Comparison of ENCODE assay signal across 8 cellular contexts in the genomic region with DNA sequence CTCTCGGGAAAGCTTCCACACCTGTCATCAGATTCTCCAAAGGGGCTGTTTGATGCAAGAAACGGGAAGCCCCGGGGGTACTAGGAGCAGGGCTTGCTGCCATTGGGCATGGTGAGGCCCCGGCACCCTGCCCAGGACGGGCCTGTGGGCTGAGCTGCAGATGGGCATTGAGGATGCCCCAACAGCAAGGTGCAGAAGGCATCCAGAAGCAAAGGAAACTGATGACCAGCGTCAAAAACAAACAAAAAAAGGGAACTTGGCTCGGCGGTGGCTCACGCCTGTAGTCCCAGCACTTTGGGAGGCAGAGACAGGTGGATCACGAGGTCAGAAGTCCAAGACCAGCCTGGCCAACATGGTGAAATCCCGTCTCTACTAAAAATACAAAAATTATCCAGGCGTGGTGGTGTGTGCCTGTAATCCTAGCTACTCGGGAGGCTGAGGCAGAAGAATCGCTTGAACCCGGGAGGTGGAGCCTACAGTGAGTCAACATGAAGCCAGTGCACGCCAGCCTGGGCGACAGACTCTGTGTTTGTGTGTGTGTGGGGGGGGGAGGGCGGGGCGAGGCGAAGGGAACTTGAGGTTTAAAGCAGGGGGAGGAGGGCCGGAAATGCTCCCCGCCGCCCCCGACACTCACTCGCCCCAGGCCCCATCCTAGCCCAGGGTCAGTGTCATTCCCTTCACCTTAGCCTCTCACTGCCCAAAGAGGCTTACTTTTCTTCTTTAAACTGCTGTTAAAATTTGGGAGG. TPM values are rescaled to one million over a fixed set of nuclear protein-coding genes. Genes with fewer than 3 reads are reported as not detected.
DNase-seq lines count a peak whose midpoint lies in the region; ATAC-seq and TF ChIP-seq lines count a peak whose summit lies in the region.

No MANE protein-coding gene starts in this region.

- H3K4me3 Mint-ChIP-seq in CD8-positive, alpha-beta memory T cell: peak overlapping the region; percentile 91 to 98 (median 93)

- H3K9me3 ChIP-seq in CD8-positive, alpha-beta memory T cell (ENCODE audit: low read length): no peaks in the 10 kb centered on the region
- H3K9me3 ChIP-seq in PC-9 (ENCODE audit: insufficient read depth, low read depth) (no peaks in the 10 kb centered on the region), left lung (no peaks in the 10 kb centered on the region), PC-3 (ENCODE audit: low read length) (no peaks in the 10 kb centered on the region)

- peak overlapping the region; percentile 70 for H3K27ac ChIP-seq in CD8-positive, alpha-beta memory T cell (ENCODE audit: low read depth, low read length)
- H3K27ac ChIP-seq in PC-9 (no peak overlapping the region), left lung (peak overlapping the region; percentile 84 to 89), PC-3 (ENCODE audit: low read length) (no peak overlapping the region)

- H3K4me1 Mint-ChIP-seq in CD8-positive, alpha-beta memory T cell: peaks cover 62 to 71% (median 65%) of the 10 kb centered on the region in 3 donors

- CTCF ChIA-PET in CD8-positive, alpha-beta memory T cell (lab: Charles Lee): interaction anchor here (0.9 to 4.2 kb wide), 7 partner anchors 9 to 78 kb away, joined by 3 to 39 read pairs (median 4); partner anchors contain the start of genes CCDC47 and DDX42
- CTCF ChIA-PET in PC-9 (lab: Charles Lee) (no interaction called here), PC-3 (lab: Charles Lee) (no interaction called here)

- H3K79me2 ChIP-seq in PC-9 (ENCODE audit: low read depth): no peaks in the 10 kb centered on the region
- no peaks in the 10 kb centered on the region for H3K79me2 ChIP-seq in PC-3 (ENCODE audit: low read length)

- H3K27me3 ChIP-seq in CD8-positive, alpha-beta memory T cell (ENCODE audit: insufficient read depth, low read length, poor library complexity, severe bottlenecking): no peaks in the 10 kb centered on the region
- H3K27me3 ChIP-seq in PC-9 (ENCODE audit: insufficient read depth, low read depth) (no peaks in the 10 kb centered on the region), left lung (no peaks in the 10 kb centered on the region), PC-3 (ENCODE audit: low read length) (no peaks in the 10 kb centered on the region)

- H3K4me1 ChIP-seq in CD8-positive, alpha-beta memory T cell (ENCODE audit: insufficient read depth, low read length): peaks cover 60% of the 10 kb centered on the region
- H3K4me1 ChIP-seq in PC-9 (replicated peaks; ENCODE audit: insufficient read depth) (no peaks in the 10 kb centered on the region), left lung (peaks cover 3 to 71% of the 10 kb centered on the region in 2 donors), PC-3 (ENCODE audit: insufficient read depth, low read length) (peaks cover 7% of the 10 kb centered on the region; the same call in 1 of the 2 replicates)

- H3K27ac Mint-ChIP-seq in CD8-positive, alpha-beta memory T cell: peak overlapping the region; percentile 95 to 100 (median 99)

- DNase-seq in CD8-positive, alpha-beta memory T cell: peak; percentile 67 to 89 (median 74)
- DNase-seq in PC-9 (no peak), left lung (peak; percentile 71 to 85), PC-3 (no peak), NCI-H524 treated with DMSO at 0.1 percent for 48 hours (lab: John Stamatoyannopoulos, UW) (no peak)
- DNase-seq in activated naive CD4-positive, alpha-beta T cell (lab: John Stamatoyannopoulos, UW): peak; percentile 28 to 77 (median 56)
- peak; percentile 50 for DNase-seq in stimulated activated CD8-positive, alpha-beta memory T cell treated with anti-CD3 and anti-CD28 coated beads, Interleukin-15, amount 100 ng/mL, for 1 hour (ENCODE audit: low read depth)

- no peak overlapping the region for H2AFZ ChIP-seq in PC-9
- no peak overlapping the region for H2AFZ ChIP-seq in PC-3 (ENCODE audit: low read length)

- H4K20me1 ChIP-seq in PC-9 (ENCODE audit: insufficient read depth) (no peaks in the 10 kb centered on the region), PC-3 (ENCODE audit: low read length) (no peaks in the 10 kb centered on the region)

- TF ChIP-seq CTCF in PC-9 (conservative IDR thresholded peaks at IDR 0.05) (no peak), left lung (IDR thresholded peaks at IDR 0.05) (no peak), PC-3 (conservative IDR thresholded peaks at IDR 0.05; ENCODE audit: low read depth, low read length) (no peak)

- H3K36me3 ChIP-seq in CD8-positive, alpha-beta memory T cell (ENCODE audit: insufficient read depth, low read length): peaks cover 19% of the 10 kb centered on the region
- H3K36me3 ChIP-seq in PC-9 (ENCODE audit: low read depth) (no peaks in the 10 kb centered on the region), left lung (peaks cover 0 to 37% of the 10 kb centered on the region in 2 donors), PC-3 (ENCODE audit: low read depth, low read length) (no peaks in the 10 kb centered on the region)

- intact Hi-C loops in PC-9 (cut with micrococcal nuclease; ENCODE audit: unreplicated experiment) (no loop called here), left lung (cut with DNase I) (no loop called here), PC-3 (cut with micrococcal nuclease) (no loop called here)

- peak overlapping the region; percentile 40; the same call in 1 of the 2 replicates for H3K4me2 ChIP-seq in PC-9
- no peak overlapping the region for H3K4me2 ChIP-seq in PC-3 (ENCODE audit: low read length)

- no peaks in the 10 kb centered on the region for H3K9me2 ChIP-seq in PC-9 (ENCODE audit: insufficient read depth)
- no peaks in the 10 kb centered on the region for H3K9me2 ChIP-seq in PC-3 (replicated peaks; ENCODE audit: low read length)

- H3K4me3 ChIP-seq in CD8-positive, alpha-beta memory T cell (ENCODE audit: low read length): peak overlapping the region; percentile 94
- no peak overlapping the region; the same call in 1 of the 2 replicates for H3K4me3 ChIP-seq in PC-9
- peak overlapping the region in 1 of 2 donors; percentile 61 for H3K4me3 ChIP-seq in left lung
- no peak overlapping the region for H3K4me3 ChIP-seq in PC-3 (ENCODE audit: low read length)

- peaks cover 7 to 62% (median 10%) of the 10 kb centered on the region in 3 donors for H3K36me3 Mint-ChIP-seq in CD8-positive, alpha-beta memory T cell

- no peak overlapping the region for H3K9ac ChIP-seq in PC-3 (ENCODE audit: low read length)

- peaks cover 0 to 6% (median 0%) of the 10 kb centered on the region in 5 donors for H3K9me3 Mint-ChIP-seq in CD8-positive, alpha-beta memory T cell

- H3K27me3 Mint-ChIP-seq in CD8-positive, alpha-beta memory T cell: peaks cover 0 to 3% of the 10 kb centered on the region in 2 donors

- BruUV-seq in PC-9 (replicated peaks; lab: Mats Ljungman, UMichigan) (no TSS peak), PC-3 (replicated peaks; lab: Mats Ljungman, UMichigan) (no TSS peak)

- ATAC-seq in left lung (peak; percentile 4), GM21619 (IDR thresholded peaks at IDR 0.05; ENCODE audit: unreplicated experiment) (no peak), PC-3 (no peak)

- POLR2A ChIA-PET in CD8-positive, alpha-beta memory T cell (lab: Charles Lee): interaction anchor here (0.9 to 14.8 kb wide), 13 partner anchors 6 to 804 kb away, joined by 3 to 270 read pairs (median 6); partner anchors contain the start of genes CCDC47, DDX42, DDX5 and MAP3K3
- POLR2A ChIA-PET in PC-9 (lab: Charles Lee; ENCODE audit: unreplicated experiment) (no interaction called here), PC-3 (lab: Charles Lee; ENCODE audit: unreplicated experiment) (interaction anchor here (0.6 kb wide), 1 partner anchor 298 kb away, joined by 6 read pairs; no protein-coding TSS in a partner anchor)

- H3F3A ChIP-seq in PC-9 (ENCODE audit: insufficient read depth, low read depth): peaks cover 15% of the 10 kb centered on the region
- no peaks in the 10 kb centered on the region for H3F3A ChIP-seq in PC-3 (ENCODE audit: low read length, unreplicated experiment)

RNA-seq across cellular contexts. Expression of gene LIMD2, which starts 1.7 kb away (rescaled TPM):
- 100 to 1,000 TPM; 236 to 240 TPM for total RNA-seq in CD8-positive, alpha-beta memory T cell
- 495 TPM for polyA plus RNA-seq in CD8-positive, alpha-beta memory T cell
- total RNA-seq in PC-9 (2021) (1.6 and 2.7 TPM in 2 replicates), left lung (10 to 100 TPM; 19.1 to 30.7 TPM), PC-3 (2014; rRNA removed) (19.4 and 43.0 TPM in 2 replicates)

RNA-seq across cellular contexts. Expression of gene STRADA, which starts 39.9 kb away (rescaled TPM):
- total RNA-seq in CD8-positive, alpha-beta memory T cell: 10 to 100 TPM; 56.7 to 57.2 TPM
- 22.8 TPM for polyA plus RNA-seq in CD8-positive, alpha-beta memory T cell
- 28.8 and 30.6 TPM in 2 replicates for total RNA-seq in PC-9 (2021)
- 10 to 100 TPM; 28.1 to 37.2 TPM for total RNA-seq in left lung
- total RNA-seq in PC-3 (2014; rRNA removed): 17.9 and 26.3 TPM in 2 replicates

Comparison
In these comparisons a context has a peak if more than half of its experiments do, and no peak if none do; other contexts are left out.
1. DNase-seq: peak in CD8-positive, alpha-beta memory T cell (5 of 5), activated naive CD4-positive, alpha-beta T cell (4 of 4), left lung (2 of 2) and stimulated activated CD8-positive, alpha-beta memory T cell treated with anti-CD3 and anti-CD28 coated beads, Interleukin-15, amount 100 ng/mL, for 1 hour (single experiment); none in PC-9 (0 of 2), PC-3 (single experiment) and NCI-H524 treated with DMSO at 0.1 percent for 48 hours (single experiment).
2. H3K27ac ChIP-seq: peak in CD8-positive, alpha-beta memory T cell (single experiment) and left lung (2 of 2); none in PC-9 (single experiment) and PC-3 (single experiment).